8 cellular contexts compared by ENCODE assay signal in the genomic region with DNA sequence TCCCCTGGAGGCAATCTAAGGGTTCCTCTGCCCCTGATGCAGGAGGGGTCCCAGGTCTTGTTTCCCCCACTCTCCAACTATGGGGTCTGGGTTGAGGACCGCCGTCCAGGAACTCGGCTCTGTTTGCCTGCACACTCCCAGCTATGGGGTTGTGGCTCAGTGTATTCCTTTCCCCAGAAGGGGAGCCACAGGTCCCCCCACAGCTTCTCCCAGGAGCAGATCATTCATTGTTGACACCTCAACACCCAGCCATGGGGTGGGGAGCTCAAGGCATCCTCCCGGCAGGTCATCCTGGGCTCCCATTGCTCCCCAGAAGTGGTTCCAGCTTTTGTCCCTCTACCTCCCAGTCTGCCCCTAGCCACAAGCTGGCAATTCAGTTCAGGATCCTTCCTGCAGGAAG. TPM values are rescaled to one million over a fixed set of nuclear protein-coding genes. Genes with fewer than 3 reads are reported as not detected.
A peak's percentile ranks its signal among the peaks of the same experiment; 100 is the strongest.
DNase-seq lines count a peak whose midpoint lies in the region; TF ChIP-seq lines count a peak whose summit lies in the region.

No MANE protein-coding gene starts in this region.

- H3K27ac ChIP-seq in smooth muscle cell (ENCODE audit: low read depth) = peak overlapping the region; percentile 31

- peaks cover 1% of the 10 kb centered on the region for H3K27me3 Mint-ChIP-seq in activated naive CD8-positive, alpha-beta T cell

- no peaks in the 10 kb centered on the region for H3K36me3 Mint-ChIP-seq in activated naive CD8-positive, alpha-beta T cell

- peaks cover 5% of the 10 kb centered on the region for H3K4me1 ChIP-seq in iPS-15b (ENCODE audit: control insufficient read depth, insufficient read depth, low read length)
- peaks cover 8% of the 10 kb centered on the region for H3K4me1 ChIP-seq in smooth muscle cell (ENCODE audit: low read depth)

- CTCF ChIA-PET in GM10248 (lab: Yijun Ruan, JAX) = interaction anchor here (1.7 kb wide), 1 partner anchor 10 kb away, joined by 4 read pairs; no protein-coding TSS in a partner anchor

- no peak overlapping the region for H2AFZ ChIP-seq in smooth muscle cell (ENCODE audit: low read depth)

- TF ChIP-seq CTCF in HFF-Myc (IDR thresholded peaks at IDR 0.05; ENCODE audit: low read depth, low read length, missing control alignments) (no peak), smooth muscle cell (IDR thresholded peaks at IDR 0.05; ENCODE audit: borderline replicate concordance, insufficient read depth, poor library complexity, severe bottlenecking) (no peak), GM10248 (IDR thresholded peaks at IDR 0.05; ENCODE audit: control extremely low read depth, extremely low read depth, low read depth, missing control alignments) (no peak)

- peak overlapping the region; percentile 84 for H3K4me3 Mint-ChIP-seq in activated naive CD8-positive, alpha-beta T cell

- no peaks in the 10 kb centered on the region for H3K79me2 ChIP-seq in smooth muscle cell (ENCODE audit: low read depth)

- no peak overlapping the region for H3K27ac Mint-ChIP-seq in activated naive CD8-positive, alpha-beta T cell

- no peaks in the 10 kb centered on the region for H3K9me3 ChIP-seq in iPS-15b (ENCODE audit: control insufficient read depth, insufficient read depth, low read length)
- H3K9me3 ChIP-seq in smooth muscle cell (replicated peaks; ENCODE audit: low read depth) = no peaks in the 10 kb centered on the region

- no peak for DNase-seq in HFF-Myc (ENCODE audit: extremely low read depth, low read depth)
- DNase-seq in smooth muscle cell (lab: John Stamatoyannopoulos, UW; ENCODE audit: unreplicated experiment) = no peak
- DNase-seq in activated gamma-delta T cell treated with Interleukin-2 at 50 U/mL for 16 hours = no peak
- no peak for DNase-seq in T-helper 9 cell
- no peak for DNase-seq in posterior vena cava (ENCODE audit: low spot score)
- DNase-seq in GM10248 (ENCODE audit: extremely low spot score) = no peak

- H3K4me2 ChIP-seq in smooth muscle cell = peak overlapping the region; percentile 98

- H3K27me3 ChIP-seq in iPS-15b (ENCODE audit: control insufficient read depth, insufficient read depth, low read length) (no peaks in the 10 kb centered on the region), smooth muscle cell (ENCODE audit: low read depth) (no peaks in the 10 kb centered on the region)

- peaks cover 18% of the 10 kb centered on the region for H3K4me1 Mint-ChIP-seq in activated naive CD8-positive, alpha-beta T cell (ENCODE audit: low read depth)

- H3K36me3 ChIP-seq in iPS-15b (ENCODE audit: control insufficient read depth, insufficient read depth, low read length) (no peaks in the 10 kb centered on the region), smooth muscle cell (ENCODE audit: low read depth) (no peaks in the 10 kb centered on the region)

- POLR2A ChIA-PET in GM10248 (lab: Yijun Ruan, JAX) = no interaction called here

- 70% methylated on average over 4 of the region's 4 CpGs for WGBS in smooth muscle cell (ENCODE audit: low lambda C conversion rate)

- intact Hi-C loops in posterior vena cava (cut with DNase I) = no loop called here

- H3K9me3 Mint-ChIP-seq in activated naive CD8-positive, alpha-beta T cell (ENCODE audit: low read depth) = no peaks in the 10 kb centered on the region

- peak overlapping the region; percentile 57 for H3K4me3 ChIP-seq in HFF-Myc (replicated peaks; ENCODE audit: low read depth, low read length)
- H3K4me3 ChIP-seq in iPS-15b (ENCODE audit: low read depth, low read length) = peak overlapping the region; percentile 78
- peak overlapping the region; percentile 83 for H3K4me3 ChIP-seq in smooth muscle cell

- peaks cover 11% of the 10 kb centered on the region for H3F3A ChIP-seq in smooth muscle cell (ENCODE audit: low read depth)

- H4K20me1 ChIP-seq in smooth muscle cell (ENCODE audit: low read depth) = no peaks in the 10 kb centered on the region

- H3K9ac ChIP-seq in iPS-15b (ENCODE audit: low read depth, low read length) = peak overlapping the region; percentile 94
- peak overlapping the region; percentile 93 for H3K9ac ChIP-seq in smooth muscle cell (ENCODE audit: low read depth)

RNA-seq across cellular contexts. Expression of a gene that starts 1.0 kb away (rescaled TPM):
- 47.9 and 67.2 TPM in 2 replicates for total RNA-seq in smooth muscle cell
- 34.4 and 40.8 TPM in 2 replicates for polyA plus RNA-seq in smooth muscle cell
- 10 to 100 TPM; 52.3 to 55.0 TPM for total RNA-seq in posterior vena cava

RNA-seq across cellular contexts. Expression of a gene that starts 5.5 kb away (rescaled TPM):
- total RNA-seq in smooth muscle cell (5.5 and 9.8 TPM in 2 replicates), posterior vena cava (10 to 100 TPM; 23.1 to 26.1 TPM)
- 19.2 and 35.2 TPM in 2 replicates for polyA plus RNA-seq in smooth muscle cell

RNA-seq across cellular contexts. Expression of a gene that starts 18.6 kb away (rescaled TPM):
- total RNA-seq in smooth muscle cell = 40.7 and 55.6 TPM in 2 replicates
- polyA plus RNA-seq in smooth muscle cell = 22.3 and 40.0 TPM in 2 replicates
- 10 to 100 TPM; 78.0 to 79.3 TPM for total RNA-seq in posterior vena cava

RNA-seq across cellular contexts. Expression of a gene that starts 28.0 kb away (rescaled TPM):
- 3.8 TPM in 1 of 2 replicates, not detected in the other for total RNA-seq in smooth muscle cell
- polyA plus RNA-seq in smooth muscle cell = 4.3 and 6.4 TPM in 2 replicates
- 1 to 10 TPM; 2.7 to 4.1 TPM for total RNA-seq in posterior vena cava
